12 cellular contexts compared by ENCODE assay signal in genomic region chr16:55359946-55360345, GRCh38. TPM values are rescaled to one million over a fixed set of nuclear protein-coding genes. Genes with fewer than 3 reads are reported as not detected.
"Had no signal": no experiment of that assay in that cellular context is flagged by ENCODE, and none has a peak within 500 bp of the region (broad histone marks: within the 10 kb centered on the region; RNA-seq: fewer than 3 reads in every experiment).

No MANE protein-coding gene starts in this region.

- H3K4me3 ChIP-seq: GM23248, GM23338, HAP-1 had no signal

- H3K27ac ChIP-seq: GM23248 had no signal

- H2AFZ ChIP-seq: GM23248, GM23338 had no signal

- H3K36me3 ChIP-seq: HAP-1 had no signal

- ATAC-seq: GM23338, HCT116 had no signal

- H3K9ac ChIP-seq: GM23248 had no signal

- H3K9me3 ChIP-seq: HAP-1 had no signal

- H3K4me2 ChIP-seq: GM23338 had no signal

- DNase-seq: GM23248, GOT3, H7, H9, HCEC 1CT, HFFc6 had no signal

- FAIRE-seq: H1, H54 had no signal

RNA-seq across cellular contexts. Expression of gene IRX6, which starts 35.9 kb away (rescaled TPM):
- total RNA-seq: GM23248, GM23338, H4, H7, H9, HFFc6 had no signal
- polyA plus RNA-seq: GM23248, H1 had no signal
